8 cellular contexts compared by ENCODE assay signal in the genomic region with DNA sequence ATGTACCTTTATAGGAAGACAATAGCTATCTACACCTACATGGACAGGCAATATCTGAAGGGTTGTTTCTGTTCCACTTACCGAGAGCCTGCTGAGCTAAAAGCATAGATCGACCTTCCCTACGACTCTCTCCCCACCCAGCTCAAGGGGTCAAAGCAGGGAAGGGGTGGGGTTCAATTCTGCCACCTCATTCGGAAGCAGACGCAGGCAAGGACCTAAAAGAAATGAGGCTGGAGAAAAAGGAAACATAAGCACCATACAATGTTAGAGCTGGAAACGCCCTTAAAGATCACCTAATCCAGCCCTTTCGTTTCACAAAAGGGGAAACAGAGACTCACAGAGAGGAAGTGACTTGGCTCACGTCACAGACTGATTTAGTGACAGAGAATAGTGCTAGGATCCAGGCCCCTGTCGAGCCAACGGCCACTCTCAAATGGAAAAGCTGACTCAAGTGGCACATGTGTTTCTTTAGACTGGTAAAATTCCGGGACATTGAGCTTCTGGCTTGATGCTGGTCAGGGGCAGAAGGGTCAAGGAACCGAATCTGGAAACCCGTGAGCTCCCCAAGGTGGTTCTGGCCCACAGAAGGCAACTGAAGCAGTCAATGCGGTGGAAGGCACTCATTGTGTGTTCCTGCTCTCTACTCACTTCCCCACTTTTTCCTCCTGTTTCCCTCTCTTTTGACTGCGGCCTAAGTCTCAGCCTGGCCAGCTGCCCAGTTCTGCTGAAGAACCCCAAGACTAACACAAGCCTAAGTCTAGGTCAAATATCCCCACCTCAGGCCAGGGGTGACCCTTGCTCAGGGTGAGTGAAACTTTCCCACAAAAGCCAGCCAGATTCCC. TPM values are rescaled to one million over a fixed set of nuclear protein-coding genes. Genes with fewer than 3 reads are reported as not detected.
DNase-seq lines count a peak whose midpoint lies in the region; ATAC-seq and TF ChIP-seq lines count a peak whose summit lies in the region.

No MANE protein-coding gene starts in this region.

- ATAC-seq in GM18499 (IDR thresholded peaks at IDR 0.05; ENCODE audit: insufficient read depth, unreplicated experiment) = peak; percentile 40
- peak; percentile 76 for ATAC-seq in aorta (ENCODE audit: low FRiP score)

- H3K36me3 ChIP-seq in adrenal gland (replicated peaks in 1 of 2) (no peaks in the 10 kb centered on the region), aorta (ENCODE audit: control insufficient read depth in 1 of 2, insufficient read depth in 2 of 2, low read length in 1 of 2) (no peaks in the 10 kb centered on the region)

- no peak overlapping the region for H3K4ac ChIP-seq in H9 (ENCODE audit: low read depth, low read length)

- no peak overlapping the region for H3K9ac ChIP-seq in H9 (ENCODE audit: extremely low read depth, insufficient read length, low read length)

- H2AFZ ChIP-seq in H9 (ENCODE audit: low read length) = no peak overlapping the region

- peaks cover 3% of the 10 kb centered on the region; the same call in 1 of the 2 replicates for H3K27me3 Mint-ChIP-seq in H9 (ENCODE audit: low read depth)

- H2BK20ac ChIP-seq in H9 (ENCODE audit: low read depth, low read length, poor library complexity, severe bottlenecking) = no peak overlapping the region

- H3K23me2 ChIP-seq in H9 (ENCODE audit: insufficient read length, low read depth, low read length, poor library complexity, severe bottlenecking) = no peaks in the 10 kb centered on the region

- H3K9me3 ChIP-seq in H9 (ENCODE audit: control insufficient read depth, low read depth, low read length) = peaks cover 19% of the 10 kb centered on the region
- H3K9me3 ChIP-seq in adrenal gland (replicated peaks in 1 of 3) = no peaks in the 10 kb centered on the region
- no peaks in the 10 kb centered on the region for H3K9me3 ChIP-seq in mononuclear cell (ENCODE audit: low read depth, low read length)
- no peaks in the 10 kb centered on the region for H3K9me3 ChIP-seq in aorta (ENCODE audit: control insufficient read depth, low read length)

- no peak overlapping the region for H3T11ph ChIP-seq in H9 (ENCODE audit: low read length)

- H3K4me3 Mint-ChIP-seq in H9 = peak overlapping the region in 1 of 2 experiments; percentile 29; a peak in 1 of 5 replicates

- H3K56ac ChIP-seq in H9 (ENCODE audit: insufficient read length, low read depth, low read length) = no peak overlapping the region

- H4K5ac ChIP-seq in H9 (ENCODE audit: insufficient read length, low read depth, low read length) = no peak overlapping the region

- no peak for TF ChIP-seq POLR2A in adrenal gland (IDR thresholded peaks at IDR 0.05)

- no peak overlapping the region for H2BK15ac ChIP-seq in H9 (ENCODE audit: low read depth, low read length)

- H2BK5ac ChIP-seq in H9 (ENCODE audit: insufficient read length, low read length) = no peak overlapping the region

- H3K27ac ChIP-seq in H9 (ENCODE audit: insufficient read length, low read depth, low read length) (no peak overlapping the region), adrenal gland (peak overlapping the region; percentile 76 to 93 (median 85)), aorta (ENCODE audit: low read depth in 1 of 2, low read length in 2 of 2) (no peak overlapping the region)

- no peak overlapping the region for H3K18ac ChIP-seq in H9 (ENCODE audit: insufficient read length, low read depth, low read length)

- H3K14ac ChIP-seq in H9 (ENCODE audit: insufficient read depth, low read length) = no peak overlapping the region

- no peak overlapping the region for H2BK120ac ChIP-seq in H9 (ENCODE audit: low read depth, low read length, poor library complexity, severe bottlenecking)

- WGBS in H9 (ENCODE audit: extremely low coverage, insufficient read length, low lambda C conversion rate) = no CpG with 5 or more reads among the region's 15 CpGs
- 17 to 39% (median 29%) methylated on average over 9 to 15 of the region's 15 CpGs for WGBS in adrenal gland, 4 donors
- 38 to 44% methylated on average over 15 of the region's 15 CpGs for WGBS in aorta, 2 donors

- peak overlapping the region in 2 of 3 experiments; percentile 91 to 96; a peak in 5 of 7 replicates for H3K27ac Mint-ChIP-seq in H9

- H4K20me1 ChIP-seq in H9 (ENCODE audit: control insufficient read depth, insufficient read depth, insufficient read length) = no peaks in the 10 kb centered on the region

- H3K4me2 ChIP-seq in H9 (ENCODE audit: insufficient read depth, insufficient read length, low read length) = no peak overlapping the region

- no peak overlapping the region for H2BK12ac ChIP-seq in H9 (ENCODE audit: insufficient read length, low read depth, low read length)

- intact Hi-C loops in adrenal gland (cut with DNase I) (no loop called here), aorta (cut with DNase I) (no loop called here)

- H3K4me3 ChIP-seq in adrenal gland = peak overlapping the region in 1 of 4 donors; percentile 23
- peak overlapping the region; percentile 16 for H3K4me3 ChIP-seq in mononuclear cell (ENCODE audit: low read length)
- H3K4me3 ChIP-seq in aorta (ENCODE audit: low read length in 2 of 2) = no peak overlapping the region

- H3K79me2 ChIP-seq in H9 (ENCODE audit: insufficient read depth, low read length) = no peaks in the 10 kb centered on the region; the same call in 1 of the 2 replicates

- peaks cover 17 to 21% of the 10 kb centered on the region in 2 experiments for H3K4me1 Mint-ChIP-seq in H9

- H4K8ac ChIP-seq in H9 (replicated peaks; ENCODE audit: insufficient read length, low read depth, low read length) = no peak overlapping the region

- no peak overlapping the region for H2AK5ac ChIP-seq in H9 (ENCODE audit: insufficient read length, low read length)

- H3K36me3 Mint-ChIP-seq in H9 (ENCODE audit: insufficient read depth in 1 of 3, low read depth in 3 of 3) = peaks cover 3 to 4% (median 3%) of the 10 kb centered on the region in 3 experiments; a peak in 2 of 7 replicates

- H3K9me3 Mint-ChIP-seq in H9 = peaks cover 68 to 76% of the 10 kb centered on the region in 2 experiments

- no peak overlapping the region for H3K23ac ChIP-seq in H9 (ENCODE audit: insufficient read length, low read depth, low read length)

- DNase-seq in H9 (no peak), NOMO-1 treated with DMSO at 0.1 percent for 48 hours (lab: John Stamatoyannopoulos, UW; ENCODE audit: unreplicated experiment) (peak; percentile 98), adrenal gland (peak; percentile 58 to 83 (median 80)), aorta (peak in 1 of 2 donors; percentile 59), A172 (ENCODE audit: low spot score) (no peak), HCEC 1CT (no peak)

- TF ChIP-seq CTCF in H9 (conservative IDR thresholded peaks at IDR 0.05) (no peak), adrenal gland (IDR thresholded peaks at IDR 0.05) (no peak)

- H4K91ac ChIP-seq in H9 (ENCODE audit: insufficient read length, low read depth, low read length) = no peak overlapping the region

- peaks cover 3% of the 10 kb centered on the region for H3K79me1 ChIP-seq in H9 (ENCODE audit: insufficient read depth, low read depth, low read length, poor library complexity, severe bottlenecking)

- H3K4me1 ChIP-seq in H9 (ENCODE audit: insufficient read depth, low read length) (no peaks in the 10 kb centered on the region; the same call in 1 of the 2 replicates), adrenal gland (replicated peaks in 1 of 2) (peaks cover 13 to 24% of the 10 kb centered on the region in 2 donors), mononuclear cell (ENCODE audit: insufficient read depth, low read length) (peaks cover 89% of the 10 kb centered on the region), aorta (ENCODE audit: control insufficient read depth in 1 of 2, insufficient read depth in 2 of 2, low read length in 2 of 2) (no peaks in the 10 kb centered on the region)

- no peaks in the 10 kb centered on the region for H3K27me3 ChIP-seq in H9 (ENCODE audit: insufficient read depth, low read length)
- H3K27me3 ChIP-seq in adrenal gland = no peaks in the 10 kb centered on the region
- H3K27me3 ChIP-seq in mononuclear cell (ENCODE audit: insufficient read depth, low read length) = no peaks in the 10 kb centered on the region
- H3K27me3 ChIP-seq in aorta (ENCODE audit: control insufficient read depth in 1 of 2, insufficient read depth in 2 of 2, low read length in 1 of 2) = no peaks in the 10 kb centered on the region

RNA-seq across cellular contexts. Expression of gene SEPTIN6, which starts 7.5 kb away (rescaled TPM):
- total RNA-seq in H9 (2021) (22.9 and 23.1 TPM in 2 replicates), adrenal gland (100 to 1,000 TPM in 7 of 8 donors, 10 to 100 TPM in 1; 86.5 to 204 (median 128) TPM), mononuclear cell (141 TPM), aorta (10 to 100 TPM; 19.0 to 23.7 TPM)
- polyA plus RNA-seq in adrenal gland (100 to 1,000 TPM in 1 of 3 donors, 10 to 100 TPM in 2; 42.4 to 332 (median 78.6) TPM), aorta (1 to 10 TPM; 4.5 to 6.4 TPM)
- total RNA-seq in A172 (2014; rRNA removed; shearing (Covaris generic)) = 13.9 and 15.3 TPM in 2 replicates

Comparison
In these comparisons a context has a peak if more than half of its experiments do, and no peak if none do; other contexts are left out.
1. DNase-seq: peak in NOMO-1 treated with DMSO at 0.1 percent for 48 hours (single experiment) and adrenal gland (7 of 7); none in H9 (single experiment), A172 (single experiment) and HCEC 1CT (single experiment).
2. H3K27ac ChIP-seq: peak in adrenal gland (5 of 5); none in H9 (single experiment) and aorta (0 of 2).